Comparison of ENCODE assay signal across 8 cellular contexts in the genomic region with DNA sequence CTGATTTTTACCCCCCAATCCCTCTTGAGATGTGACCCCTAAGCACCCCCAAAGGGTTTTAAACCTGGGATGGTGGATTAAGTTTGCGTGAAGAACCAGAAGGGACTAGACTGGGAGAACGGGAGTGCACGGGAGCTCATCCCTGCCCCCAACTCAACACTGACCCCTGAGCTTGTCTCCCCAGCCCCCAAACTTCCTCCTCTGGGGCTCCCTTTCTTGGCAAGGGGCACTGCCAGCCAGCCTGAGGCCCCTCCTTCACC. TPM values are rescaled to one million over a fixed set of nuclear protein-coding genes. Genes with fewer than 3 reads are reported as not detected.
DNase-seq lines count a peak whose midpoint lies in the region; ATAC-seq, FAIRE-seq and TF ChIP-seq lines count a peak whose summit lies in the region.

No MANE protein-coding gene starts in this region.

- TF ChIP-seq POLR2A in GM12892 (IDR thresholded peaks at IDR 0.05; ENCODE audit: low read depth, low read length), result no peak

- H4K20me1 ChIP-seq in DOHH2 (ENCODE audit: control insufficient read depth, insufficient read depth, low read depth, low read length) (peaks cover 8% of the 10 kb centered on the region; the same call in 1 of the 2 replicates), MM.1S (ENCODE audit: insufficient read depth, low read length) (no peaks in the 10 kb centered on the region)

- H3K4me1 ChIP-seq in DOHH2 (ENCODE audit: control insufficient read depth, low read length), result peaks cover 56% of the 10 kb centered on the region
- peaks cover 21% of the 10 kb centered on the region for H3K4me1 ChIP-seq in MM.1S (ENCODE audit: low read length)
- H3K4me1 ChIP-seq in pancreas, result peaks cover 0 to 26% (median 10%) of the 10 kb centered on the region in 3 donors

- WGBS in pancreas, 2 donors, result 0 to 2% methylated on average over 3 of the region's 3 CpGs

- H3K27ac ChIP-seq in DOHH2 (ENCODE audit: low read depth, low read length) (peak overlapping the region; percentile 98), MM.1S (ENCODE audit: low read length) (peak overlapping the region; percentile 86), pancreas (peak overlapping the region; percentile 61 to 92 (median 82))

- H3K36me3 ChIP-seq in DOHH2 (ENCODE audit: control insufficient read depth, low read length) (peaks cover 53% of the 10 kb centered on the region), MM.1S (replicated peaks; ENCODE audit: insufficient read depth, low read length) (no peaks in the 10 kb centered on the region), pancreas (no peaks in the 10 kb centered on the region)

- ATAC-seq in pancreas, result peak; percentile 0 to 13 (median 6)
- no peak for ATAC-seq in HG03432 (IDR thresholded peaks at IDR 0.05; ENCODE audit: unreplicated experiment)

- no peak for DNase-seq in MM.1S
- no peak for DNase-seq in epithelial cell of esophagus (ENCODE audit: low read depth)
- no peak for DNase-seq in pancreas
- no peak for DNase-seq in HTR-8/SVneo (ENCODE audit: insufficient read length, low spot score)
- DNase-seq in GM12892 (ENCODE audit: insufficient read length), result no peak
- no peak for DNase-seq in stimulated activated CD4-positive, alpha-beta T cell treated with anti-CD3 and anti-CD28 coated beads, Interleukin-2, amount 100 ng/mL, for 24 hours

- H2AFZ ChIP-seq in MM.1S (ENCODE audit: low read length), result no peak overlapping the region

- intact Hi-C loops in pancreas (cut with DNase I), result no loop called here

- FAIRE-seq in pancreas (lab: Jason Lieb, UNC), result no peak
- FAIRE-seq in HTR-8/SVneo (lab: Jason Lieb, UNC), result no peak
- no peak for FAIRE-seq in GM12892 (lab: Jason Lieb, UNC)

- H3K79me2 ChIP-seq in DOHH2 (ENCODE audit: control insufficient read depth, low read length) (peaks cover 83% of the 10 kb centered on the region), MM.1S (ENCODE audit: low read length) (peaks cover 62% of the 10 kb centered on the region)

- H3K9ac ChIP-seq in MM.1S (ENCODE audit: low read length), result peak overlapping the region; percentile 91

- peak overlapping the region; percentile 93 for H3K4me3 ChIP-seq in DOHH2 (ENCODE audit: low read length)
- H3K4me3 ChIP-seq in MM.1S (ENCODE audit: low read length), result peak overlapping the region; percentile 85
- H3K4me3 ChIP-seq in epithelial cell of esophagus (ENCODE audit: low read length), result peak overlapping the region; percentile 97
- peak overlapping the region; percentile 43 to 70 (median 51) for H3K4me3 ChIP-seq in pancreas

- peak overlapping the region; percentile 87 for H3K4me2 ChIP-seq in DOHH2 (ENCODE audit: low read length)
- H3K4me2 ChIP-seq in MM.1S (ENCODE audit: low read depth, low read length), result peak overlapping the region; percentile 93

- TF ChIP-seq CTCF in DOHH2 (IDR thresholded peaks at IDR 0.05; ENCODE audit: low read depth, low read length, poor library complexity, severe bottlenecking) (no peak), MM.1S (IDR thresholded peaks at IDR 0.05; ENCODE audit: low read length) (no peak), epithelial cell of esophagus (IDR thresholded peaks at IDR 0.05; ENCODE audit: insufficient read depth, low read depth, low read length, missing control alignments) (no peak), pancreas (IDR thresholded peaks at IDR 0.05) (no peak)

- no peaks in the 10 kb centered on the region for H3K9me3 ChIP-seq in DOHH2 (ENCODE audit: control insufficient read depth, insufficient read depth, low read length)
- H3K9me3 ChIP-seq in MM.1S (replicated peaks; ENCODE audit: insufficient read depth, low read length), result no peaks in the 10 kb centered on the region
- H3K9me3 ChIP-seq in pancreas, result no peaks in the 10 kb centered on the region

- H3K27me3 ChIP-seq in DOHH2 (ENCODE audit: control insufficient read depth, low read length), result no peaks in the 10 kb centered on the region
- H3K27me3 ChIP-seq in MM.1S (replicated peaks; ENCODE audit: insufficient read depth, low read length), result no peaks in the 10 kb centered on the region
- no peaks in the 10 kb centered on the region for H3K27me3 ChIP-seq in pancreas

- H3K9me2 ChIP-seq in DOHH2 (replicated peaks; ENCODE audit: control insufficient read depth, low read length), result no peaks in the 10 kb centered on the region
- H3K9me2 ChIP-seq in MM.1S (replicated peaks; ENCODE audit: insufficient read depth, low read length), result no peaks in the 10 kb centered on the region

- peaks cover 22% of the 10 kb centered on the region for H3F3A ChIP-seq in DOHH2 (ENCODE audit: control insufficient read depth, insufficient read depth)
- H3F3A ChIP-seq in MM.1S (ENCODE audit: insufficient read depth, low read length), result peaks cover 33% of the 10 kb centered on the region

RNA-seq across cellular contexts. Expression of a gene that starts 5.0 kb away (rescaled TPM):
- total RNA-seq in pancreas, result 100 to 1,000 TPM; 107 to 162 (median 150) TPM
- polyA plus RNA-seq in pancreas, result 10 to 100 TPM; 42.9 to 77.3 TPM
- polyA plus RNA-seq in GM12892 (2012; ENCODE audit: missing spikeins), result 546 TPM

RNA-seq across cellular contexts. Expression of a gene that starts 18.3 kb away (rescaled TPM):
- total RNA-seq in pancreas, result 1 to 10 TPM; 2.5 to 4.3 (median 3.7) TPM
- polyA plus RNA-seq in pancreas, result 10 to 100 TPM; 10.0 to 11.0 TPM
- 4.9 TPM for polyA plus RNA-seq in GM12892 (2012; ENCODE audit: missing spikeins)

RNA-seq across cellular contexts. Expression of a gene that starts 27.3 kb away (rescaled TPM):
- 10 to 100 TPM; 19.5 to 29.3 (median 21.1) TPM for total RNA-seq in pancreas
- 10 to 100 TPM; 75.2 to 90.3 TPM for polyA plus RNA-seq in pancreas
- polyA plus RNA-seq in GM12892 (2012; ENCODE audit: missing spikeins), result 19.2 TPM

RNA-seq across cellular contexts. Expression of a gene that starts 39.9 kb away (rescaled TPM):
- total RNA-seq in pancreas, result 10 to 100 TPM; 18.3 to 31.5 (median 25.4) TPM
- polyA plus RNA-seq in pancreas, result 10 to 100 TPM; 27.6 to 56.9 TPM
- polyA plus RNA-seq in GM12892 (2012; ENCODE audit: missing spikeins), result 23.0 TPM
